Comparison of ENCODE assay signal across 8 cellular contexts in genomic region chr10:102153093-102153620, GRCh38. TPM values are rescaled to one million over a fixed set of nuclear protein-coding genes. Genes with fewer than 3 reads are reported as not detected.
DNase-seq lines count a peak whose midpoint lies in the region; ATAC-seq and TF ChIP-seq lines count a peak whose summit lies in the region.

No MANE protein-coding gene starts in this region.

- no peak for ATAC-seq in HG03095 (IDR thresholded peaks at IDR 0.05; ENCODE audit: unreplicated experiment)

- no peak for TF ChIP-seq POLR2A in ovary (IDR thresholded peaks at IDR 0.05)

- intact Hi-C loops in ovary (cut with DNase I), result loop anchor here in 1 of 4 donors (10.0 kb wide), 1 partner anchor 82 kb away; no protein-coding TSS in a partner anchor

- peaks cover 19% of the 10 kb centered on the region for H3K4me1 ChIP-seq in OCI-LY3 (ENCODE audit: low read length)
- peaks cover 6% of the 10 kb centered on the region for H3K4me1 ChIP-seq in ovary (ENCODE audit: insufficient read depth)

- peaks cover 36% of the 10 kb centered on the region for H3K36me3 ChIP-seq in OCI-LY3 (replicated peaks; ENCODE audit: low read depth, low read length)
- H3K36me3 ChIP-seq in ovary, result no peaks in the 10 kb centered on the region

- in situ Hi-C loops in Caki2 (cut with HindIII; ENCODE audit: low pct_unique_long_range_greater_than_20kb, low sequenced_read_pairs), result no loop called here

- no peak for TF ChIP-seq EP300 in ovary (IDR thresholded peaks at IDR 0.05)

- H4K20me1 ChIP-seq in OCI-LY3 (ENCODE audit: insufficient read depth, low read length), result peaks cover 8% of the 10 kb centered on the region; the same call in 1 of the 2 replicates

- TF ChIP-seq CTCF in OCI-LY3 (IDR thresholded peaks at IDR 0.05; ENCODE audit: low read depth, low read length), result no peak
- no peak for TF ChIP-seq CTCF in epithelial cell of proximal tubule (conservative IDR thresholded peaks at IDR 0.05; ENCODE audit: low read depth, low read length)
- no peak for TF ChIP-seq CTCF in ovary (IDR thresholded peaks at IDR 0.05)

- peak; percentile 9 for DNase-seq in Caki2 (ENCODE audit: low read depth)
- no peak for DNase-seq in epithelial cell of proximal tubule (ENCODE audit: low read depth)
- DNase-seq in ovary, result no peak
- no peak for DNase-seq in 8988T
- no peak for DNase-seq in SKM-1 treated with dmso at 0.1 percent for 144 hours (lab: John Stamatoyannopoulos, UW; ENCODE audit: unreplicated experiment)
- no peak for DNase-seq in UCSD-AML1 (lab: John Stamatoyannopoulos, UW; ENCODE audit: unreplicated experiment)

- H3K27me3 ChIP-seq in OCI-LY3 (ENCODE audit: low read depth, low read length) (no peaks in the 10 kb centered on the region), ovary (no peaks in the 10 kb centered on the region)

- H2AFZ ChIP-seq in OCI-LY3 (ENCODE audit: low read depth, low read length), result no peak overlapping the region

- H3K9me3 ChIP-seq in OCI-LY3 (ENCODE audit: insufficient read depth, low read length), result no peaks in the 10 kb centered on the region
- no peaks in the 10 kb centered on the region for H3K9me3 ChIP-seq in ovary

- H3K4me2 ChIP-seq in OCI-LY3 (ENCODE audit: low read length), result peak overlapping the region; percentile 88

- H3K27ac ChIP-seq in OCI-LY3 (ENCODE audit: low read length) (peak overlapping the region; percentile 64), ovary (peak overlapping the region in 1 of 2 donors; percentile 81)

- peaks cover 66% of the 10 kb centered on the region for H3K79me2 ChIP-seq in OCI-LY3 (ENCODE audit: low read length)

- H3K4me3 ChIP-seq in OCI-LY3 (ENCODE audit: low read length), result peak overlapping the region; percentile 94
- peak overlapping the region; percentile 94 for H3K4me3 ChIP-seq in epithelial cell of proximal tubule (ENCODE audit: low read depth, low read length)
- H3K4me3 ChIP-seq in ovary, result peak overlapping the region; percentile 90

- 22 to 34% (median 27%) methylated on average over 5 of the region's 5 CpGs for WGBS in ovary, 3 donors

- peak overlapping the region; percentile 92 for H3K9ac ChIP-seq in OCI-LY3 (ENCODE audit: low read length)

RNA-seq across cellular contexts. Expression of gene NOLC1, which starts 1.0 kb away (rescaled TPM):
- total RNA-seq in Caki2 (2014; rRNA removed; shearing (Covaris generic); ENCODE audit: low replicate concordance), result 68.0 and 74.0 TPM in 2 replicates
- total RNA-seq in epithelial cell of proximal tubule (100 and 130 TPM in 2 replicates), ovary (10 to 100 TPM; 32.7 to 68.1 (median 50.2) TPM)
- 10 to 100 TPM; 32.0 to 88.8 TPM for polyA plus RNA-seq in ovary

RNA-seq across cellular contexts. Expression of gene PPRC1, which starts 20.3 kb away (rescaled TPM):
- total RNA-seq in Caki2 (2014; rRNA removed; shearing (Covaris generic); ENCODE audit: low replicate concordance), result 5.3 and 15.8 TPM in 2 replicates
- 21.4 and 35.5 TPM in 2 replicates for total RNA-seq in epithelial cell of proximal tubule
- total RNA-seq in ovary, result 10 to 100 TPM; 11.8 to 68.7 (median 44.5) TPM
- 10 to 100 TPM; 17.4 to 18.1 TPM for polyA plus RNA-seq in ovary

RNA-seq across cellular contexts. Expression of gene LDB1, which starts 33.0 kb away (rescaled TPM):
- total RNA-seq in Caki2 (2014; rRNA removed; shearing (Covaris generic); ENCODE audit: low replicate concordance), result 14.9 and 22.7 TPM in 2 replicates
- total RNA-seq in epithelial cell of proximal tubule (24.5 and 29.5 TPM in 2 replicates), ovary (100 to 1,000 TPM in 4 of 7 donors, 10 to 100 TPM in 3; 59.0 to 141 (median 113) TPM)
- polyA plus RNA-seq in ovary, result 10 to 100 TPM; 72.0 to 93.2 TPM
